ENCODE assay signal across 13 cellular contexts in the genomic region with DNA sequence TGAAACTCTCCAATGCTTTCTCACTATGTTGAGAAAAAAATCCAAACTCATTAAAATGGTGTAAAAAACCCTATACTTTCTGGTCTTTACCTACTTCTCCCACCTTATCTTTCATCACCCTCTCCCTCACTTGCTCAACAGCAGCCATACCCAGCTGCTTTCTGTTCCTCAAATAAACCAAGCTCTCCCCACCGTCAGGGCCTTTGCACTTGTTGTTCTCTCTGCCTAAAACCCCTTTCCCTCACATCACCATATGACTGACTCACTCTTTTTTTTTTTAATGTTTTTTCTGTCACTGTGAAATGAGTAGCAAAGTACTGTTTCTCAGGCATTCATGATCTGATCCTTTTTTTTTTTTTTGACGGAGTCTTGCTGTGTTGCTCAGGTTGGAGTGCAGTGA.
DNase-seq lines count a peak whose midpoint lies in the region; ATAC-seq and TF ChIP-seq lines count a peak whose summit lies in the region.
"Had no signal": no experiment of that assay in that cellular context is flagged by ENCODE, and none has a peak within 500 bp of the region (broad histone marks: within the 10 kb centered on the region; RNA-seq: fewer than 3 reads in every experiment).

No MANE protein-coding gene starts in this region.

- peaks cover 7% of the 10 kb centered on the region for H3K4me1 ChIP-seq in osteoblast (ENCODE audit: insufficient read depth, low read length)
- H3K4me1 ChIP-seq: breast epithelium had no signal

- H3K36me3 ChIP-seq in osteoblast (ENCODE audit: insufficient read depth, low read length): no peaks in the 10 kb centered on the region
- H3K36me3 ChIP-seq: breast epithelium had no signal

- no peaks in the 10 kb centered on the region for H4K20me1 ChIP-seq in osteoblast (ENCODE audit: insufficient read depth, low read length)

- no peak overlapping the region for H2AFZ ChIP-seq in osteoblast (ENCODE audit: low read length)

- H3K4me3 ChIP-seq in osteoblast (ENCODE audit: insufficient read depth, low read length): no peak overlapping the region
- H3K4me3 ChIP-seq: breast epithelium had no signal

- ATAC-seq in GM21360 (IDR thresholded peaks at IDR 0.05; ENCODE audit: unreplicated experiment) (peak; percentile 87), HG03066 (IDR thresholded peaks at IDR 0.05; ENCODE audit: low read depth, unreplicated experiment) (peak; percentile 87), HG03439 (IDR thresholded peaks at IDR 0.05; ENCODE audit: unreplicated experiment) (no peak)

- H3K27ac ChIP-seq in osteoblast (ENCODE audit: low read depth, low read length): no peak overlapping the region
- H3K27ac ChIP-seq: breast epithelium had no signal

- peaks cover 7% of the 10 kb centered on the region for H3K27me3 ChIP-seq in osteoblast (ENCODE audit: insufficient read depth, low read length)

- no peak overlapping the region for H3K4me2 ChIP-seq in osteoblast (ENCODE audit: insufficient read depth, low read length)

- in situ Hi-C loops in GM13976 (cut with MboI; ENCODE audit: low sequenced_read_pairs, unreplicated experiment): loop anchor here (10.0 kb wide), 2 partner anchors 166 to 396 kb away; a partner anchor contains a TSS

- H3K79me2 ChIP-seq in osteoblast (ENCODE audit: insufficient read depth, low read length): no peaks in the 10 kb centered on the region

- TF ChIP-seq CTCF in GM13976 (IDR thresholded peaks at IDR 0.05; ENCODE audit: borderline replicate concordance, control extremely low read depth, extremely low read depth, insufficient read depth, missing control alignments) (no peak), osteoblast (IDR thresholded peaks at IDR 0.05; ENCODE audit: extremely low read depth, low read depth, low read length) (no peak)

- H3K9me3 ChIP-seq in osteoblast (ENCODE audit: low read depth, low read length): no peaks in the 10 kb centered on the region
- H3K9me3 ChIP-seq: breast epithelium had no signal

- DNase-seq in GM13976 (ENCODE audit: low spot score): peak; percentile 50
- DNase-seq in SIG-M5 treated with dmso at 0.1 percent for 504 hours (lab: John Stamatoyannopoulos, UW; ENCODE audit: unreplicated experiment): peak; percentile 88
- DNase-seq in NCI-H1930 (lab: John Stamatoyannopoulos, UW): no peak
- no peak for DNase-seq in osteoblast (ENCODE audit: insufficient read length, low spot score, missing footprints)
- DNase-seq in A172 (ENCODE audit: low spot score): no peak
- DNase-seq: CD4-positive, alpha-beta memory T cell; NCI-H1105; SHP77; stimulated activated CD4-positive, alpha-beta T cell treated with anti-CD3 and anti-CD28 coated beads, Interleukin-4, amount 100 ng/mL, for 4 hours had no signal

Comparison
In these comparisons a context has a peak if more than half of its experiments do, and no peak if none do; other contexts are left out.
1. DNase-seq: peak in GM13976 (single experiment) and SIG-M5 treated with dmso at 0.1 percent for 504 hours (single experiment); none in NCI-H1930 (0 of 2), osteoblast (single experiment) and A172 (single experiment).